In the genomic region with DNA sequence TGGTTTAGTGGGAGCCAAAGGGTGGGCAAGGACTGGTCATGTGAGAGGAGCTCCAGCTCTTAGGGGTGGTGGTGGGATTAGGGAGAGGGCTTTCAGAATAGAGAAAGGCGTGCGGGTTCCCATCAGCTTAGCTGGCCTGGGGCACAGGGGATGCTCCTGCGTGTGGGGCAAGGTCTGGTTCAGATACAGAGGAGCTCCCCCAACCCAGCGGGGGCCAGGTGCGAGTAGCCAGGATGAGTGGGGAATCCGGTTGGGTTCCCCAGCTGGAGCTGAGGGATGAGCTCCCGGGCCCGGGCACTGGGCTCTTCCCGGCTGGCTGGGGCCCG, we compare ENCODE assay signal across 2 cellular contexts.
TF ChIP-seq lines count a peak whose summit lies in the region.

No MANE protein-coding gene starts in this region.

TF ChIP-seq in A549, 52 proteins besides CTCF, POLR2A, EP300 and RAD21:
- TF ChIP-seq, protein P1, sequence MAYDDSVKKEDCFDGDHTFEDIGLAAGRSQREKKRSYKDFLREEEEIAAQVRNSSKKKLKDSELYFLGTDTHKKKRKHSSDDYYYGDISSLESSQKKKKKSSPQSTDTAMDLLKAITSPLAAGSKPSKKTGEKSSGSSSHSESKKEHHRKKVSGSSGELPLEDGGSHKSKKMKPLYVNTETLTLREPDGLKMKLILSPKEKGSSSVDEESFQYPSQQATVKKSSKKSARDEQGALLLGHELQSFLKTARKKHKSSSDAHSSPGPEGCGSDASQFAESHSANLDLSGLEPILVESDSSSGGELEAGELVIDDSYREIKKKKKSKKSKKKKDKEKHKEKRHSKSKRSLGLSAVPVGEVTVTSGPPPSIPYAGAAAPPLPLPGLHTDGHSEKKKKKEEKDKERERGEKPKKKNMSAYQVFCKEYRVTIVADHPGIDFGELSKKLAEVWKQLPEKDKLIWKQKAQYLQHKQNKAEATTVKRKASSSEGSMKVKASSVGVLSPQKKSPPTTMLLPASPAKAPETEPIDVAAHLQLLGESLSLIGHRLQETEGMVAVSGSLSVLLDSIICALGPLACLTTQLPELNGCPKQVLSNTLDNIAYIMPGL (CRISPR knock-in tag; IDR thresholded peaks at IDR 0.05; ENCODE audit: borderline replicate concordance): no peak
- TF ChIP-seq RCOR1 (IDR thresholded peaks at IDR 0.05; ENCODE audit: low read depth, low read length): no peak
- TF ChIP-seq, protein P2, sequence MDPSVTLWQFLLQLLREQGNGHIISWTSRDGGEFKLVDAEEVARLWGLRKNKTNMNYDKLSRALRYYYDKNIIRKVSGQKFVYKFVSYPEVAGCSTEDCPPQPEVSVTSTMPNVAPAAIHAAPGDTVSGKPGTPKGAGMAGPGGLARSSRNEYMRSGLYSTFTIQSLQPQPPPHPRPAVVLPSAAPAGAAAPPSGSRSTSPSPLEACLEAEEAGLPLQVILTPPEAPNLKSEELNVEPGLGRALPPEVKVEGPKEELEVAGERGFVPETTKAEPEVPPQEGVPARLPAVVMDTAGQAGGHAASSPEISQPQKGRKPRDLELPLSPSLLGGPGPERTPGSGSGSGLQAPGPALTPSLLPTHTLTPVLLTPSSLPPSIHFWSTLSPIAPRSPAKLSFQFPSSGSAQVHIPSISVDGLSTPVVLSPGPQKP (IDR thresholded peaks at IDR 0.05; ENCODE audit: low read depth, low read length): no peak
- no peak for TF ChIP-seq HDAC2 (IDR thresholded peaks at IDR 0.05)
- TF ChIP-seq ESRRA (IDR thresholded peaks at IDR 0.05; ENCODE audit: borderline replicate concordance, low read length): no peak
- no peak for TF ChIP-seq POLR2AphosphoS2 (conservative IDR thresholded peaks at IDR 0.05; ENCODE audit: low read length)
- no peak for TF ChIP-seq TFCP2L1 (CRISPR knock-in tag; IDR thresholded peaks at IDR 0.05)
- TF ChIP-seq KDM1A (IDR thresholded peaks at IDR 0.05; ENCODE audit: low read depth): no peak
- TF ChIP-seq MAZ (IDR thresholded peaks at IDR 0.05; ENCODE audit: borderline replicate concordance, low read depth, low read length): no peak
- TF ChIP-seq JUNB (IDR thresholded peaks at IDR 0.05): no peak
- TF ChIP-seq MAFK (IDR thresholded peaks at IDR 0.05; ENCODE audit: partially characterized antibody): no peak
- no peak for TF ChIP-seq ZNF302 (CRISPR knock-in tag; IDR thresholded peaks at IDR 0.05)
- TF ChIP-seq TP53 (CRISPR knock-in tag; IDR thresholded peaks at IDR 0.05): no peak
- TF ChIP-seq, protein P3, sequence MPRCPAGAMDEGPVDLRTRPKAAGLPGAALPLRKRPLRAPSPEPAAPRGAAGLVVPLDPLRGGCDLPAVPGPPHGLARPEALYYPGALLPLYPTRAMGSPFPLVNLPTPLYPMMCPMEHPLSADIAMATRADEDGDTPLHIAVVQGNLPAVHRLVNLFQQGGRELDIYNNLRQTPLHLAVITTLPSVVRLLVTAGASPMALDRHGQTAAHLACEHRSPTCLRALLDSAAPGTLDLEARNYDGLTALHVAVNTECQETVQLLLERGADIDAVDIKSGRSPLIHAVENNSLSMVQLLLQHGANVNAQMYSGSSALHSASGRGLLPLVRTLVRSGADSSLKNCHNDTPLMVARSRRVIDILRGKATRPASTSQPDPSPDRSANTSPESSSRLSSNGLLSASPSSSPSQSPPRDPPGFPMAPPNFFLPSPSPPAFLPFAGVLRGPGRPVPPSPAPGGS (IDR thresholded peaks at IDR 0.05): no peak
- TF ChIP-seq FOXS1 (CRISPR knock-in tag; IDR thresholded peaks at IDR 0.05): no peak

TF ChIP-seq in GM23338, 12 proteins besides CTCF, POLR2A, EP300 and RAD21:
- TF ChIP-seq CREB1 (CRISPR knock-in tag; IDR thresholded peaks at IDR 0.05; ENCODE audit: low read depth): no peak
- TF ChIP-seq, protein P4, sequence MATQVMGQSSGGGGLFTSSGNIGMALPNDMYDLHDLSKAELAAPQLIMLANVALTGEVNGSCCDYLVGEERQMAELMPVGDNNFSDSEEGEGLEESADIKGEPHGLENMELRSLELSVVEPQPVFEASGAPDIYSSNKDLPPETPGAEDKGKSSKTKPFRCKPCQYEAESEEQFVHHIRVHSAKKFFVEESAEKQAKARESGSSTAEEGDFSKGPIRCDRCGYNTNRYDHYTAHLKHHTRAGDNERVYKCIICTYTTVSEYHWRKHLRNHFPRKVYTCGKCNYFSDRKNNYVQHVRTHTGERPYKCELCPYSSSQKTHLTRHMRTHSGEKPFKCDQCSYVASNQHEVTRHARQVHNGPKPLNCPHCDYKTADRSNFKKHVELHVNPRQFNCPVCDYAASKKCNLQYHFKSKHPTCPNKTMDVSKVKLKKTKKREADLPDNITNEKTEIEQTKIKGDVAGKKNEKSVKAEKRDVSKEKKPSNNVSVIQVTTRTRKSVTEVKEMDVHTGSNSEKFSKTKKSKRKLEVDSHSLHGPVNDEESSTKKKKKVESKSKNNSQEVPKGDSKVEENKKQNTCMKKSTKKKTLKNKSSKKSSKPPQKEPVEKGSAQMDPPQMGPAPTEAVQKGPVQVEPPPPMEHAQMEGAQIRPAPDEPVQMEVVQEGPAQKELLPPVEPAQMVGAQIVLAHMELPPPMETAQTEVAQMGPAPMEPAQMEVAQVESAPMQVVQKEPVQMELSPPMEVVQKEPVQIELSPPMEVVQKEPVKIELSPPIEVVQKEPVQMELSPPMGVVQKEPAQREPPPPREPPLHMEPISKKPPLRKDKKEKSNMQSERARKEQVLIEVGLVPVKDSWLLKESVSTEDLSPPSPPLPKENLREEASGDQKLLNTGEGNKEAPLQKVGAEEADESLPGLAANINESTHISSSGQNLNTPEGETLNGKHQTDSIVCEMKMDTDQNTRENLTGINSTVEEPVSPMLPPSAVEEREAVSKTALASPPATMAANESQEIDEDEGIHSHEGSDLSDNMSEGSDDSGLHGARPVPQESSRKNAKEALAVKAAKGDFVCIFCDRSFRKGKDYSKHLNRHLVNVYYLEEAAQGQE (IDR thresholded peaks at IDR 0.05; ENCODE audit: unreplicated experiment): no peak
